Comparison of ENCODE assay signal across 8 cellular contexts in genomic region chr15:20645956-20646355, GRCh38.
DNase-seq lines count a peak whose midpoint lies in the region; ATAC-seq and TF ChIP-seq lines count a peak whose summit lies in the region.

No MANE protein-coding gene starts in this region.

- CTCF ChIA-PET in CD8-positive, alpha-beta T cell (lab: Charles Lee), result interaction anchor here (1.1 kb wide), 1 partner anchor 24 kb away, joined by 3 read pairs; no protein-coding TSS in a partner anchor
- CTCF ChIA-PET in GM10248 (lab: Yijun Ruan, JAX), result interaction anchor here (0.8 to 2.4 kb wide), 4 partner anchors 14 to 290 kb away, joined by 3 to 12 read pairs (median 5); no protein-coding TSS in a partner anchor

- H2BK15ac ChIP-seq in mesenchymal stem cell (ENCODE audit: low read depth, poor library complexity, severe bottlenecking), result no peak overlapping the region

- H3K4me3 ChIP-seq in CD8-positive, alpha-beta T cell (ENCODE audit: low read depth, low read length), result no peak overlapping the region
- H3K4me3 ChIP-seq in mesenchymal stem cell (ENCODE audit: insufficient read depth in 1 of 2, low read depth in 1 of 2, low read length in 2 of 2), result no peak overlapping the region

- H3K27me3 Mint-ChIP-seq in CD8-positive, alpha-beta T cell (ENCODE audit: low read depth), result peaks cover 18% of the 10 kb centered on the region

- no peak overlapping the region for H3K14ac ChIP-seq in mesenchymal stem cell (ENCODE audit: low read length in 2 of 2)

- H3K4ac ChIP-seq in mesenchymal stem cell (ENCODE audit: low read depth in 1 of 2, low read length in 2 of 2), result no peak overlapping the region

- POLR2A ChIA-PET in CD8-positive, alpha-beta T cell (lab: Charles Lee), result no interaction called here
- POLR2A ChIA-PET in GM10248 (lab: Yijun Ruan, JAX), result no interaction called here

- H3K36me3 ChIP-seq in CD8-positive, alpha-beta T cell (ENCODE audit: insufficient read depth, low read length), result no peaks in the 10 kb centered on the region
- H3K36me3 ChIP-seq in mesenchymal stem cell (ENCODE audit: control insufficient read depth in 1 of 2, insufficient read depth in 2 of 2, low read depth in 1 of 2, low read length in 2 of 2), result no peaks in the 10 kb centered on the region

- TF ChIP-seq CTCF in CD8-positive, alpha-beta T cell (IDR thresholded peaks at IDR 0.05), result no peak
- no peak for TF ChIP-seq CTCF in GM10248 (IDR thresholded peaks at IDR 0.05; ENCODE audit: control extremely low read depth, extremely low read depth, low read depth, missing control alignments)

- no peak overlapping the region for H2AFZ ChIP-seq in mesenchymal stem cell (ENCODE audit: low read depth, low read length)

- no peak overlapping the region for H3K18ac ChIP-seq in mesenchymal stem cell (ENCODE audit: low read depth in 1 of 2, low read length in 2 of 2)

- no peaks in the 10 kb centered on the region for H3K9me3 Mint-ChIP-seq in CD8-positive, alpha-beta T cell

- H4K8ac ChIP-seq in mesenchymal stem cell (ENCODE audit: low read length), result no peak overlapping the region

- no peaks in the 10 kb centered on the region for H3K4me1 Mint-ChIP-seq in CD8-positive, alpha-beta T cell (ENCODE audit: low read depth)

- intact Hi-C loops in CD8-positive, alpha-beta T cell (cut with DNase I, micrococcal nuclease), result no loop called here

- no peak overlapping the region for H3K27ac ChIP-seq in CD8-positive, alpha-beta T cell (ENCODE audit: low read depth, low read length)
- H3K27ac ChIP-seq in mesenchymal stem cell (ENCODE audit: low read length, poor library complexity, severe bottlenecking), result no peak overlapping the region

- H3K9ac ChIP-seq in mesenchymal stem cell (ENCODE audit: low read length), result no peak overlapping the region

- no peak overlapping the region for H3K4me3 Mint-ChIP-seq in CD8-positive, alpha-beta T cell

- no peak overlapping the region for H2BK120ac ChIP-seq in mesenchymal stem cell (ENCODE audit: low read depth, low read length)

- no peak overlapping the region for H2AK5ac ChIP-seq in mesenchymal stem cell (ENCODE audit: low read length, severe bottlenecking)

- H3K27me3 ChIP-seq in CD8-positive, alpha-beta T cell (ENCODE audit: insufficient read depth, low read length), result no peaks in the 10 kb centered on the region
- peaks cover 0 to 17% of the 10 kb centered on the region in 2 experiments for H3K27me3 ChIP-seq in mesenchymal stem cell (ENCODE audit: control insufficient read depth in 1 of 2, insufficient read depth in 1 of 2, low read length in 2 of 2)

- no peaks in the 10 kb centered on the region for H3K36me3 Mint-ChIP-seq in CD8-positive, alpha-beta T cell

- H3K9me3 ChIP-seq in CD8-positive, alpha-beta T cell (ENCODE audit: low read length), result no peaks in the 10 kb centered on the region
- H3K9me3 ChIP-seq in mesenchymal stem cell (ENCODE audit: control insufficient read depth, low read length), result no peaks in the 10 kb centered on the region

- 57% methylated on average over 5 of the region's 5 CpGs for WGBS in mesenchymal stem cell

- H2BK5ac ChIP-seq in mesenchymal stem cell (ENCODE audit: low read depth, low read length, poor library complexity, severe bottlenecking), result no peak overlapping the region

- H3K23ac ChIP-seq in mesenchymal stem cell (ENCODE audit: low read length in 2 of 2), result no peak overlapping the region

- peak overlapping the region; percentile 14 for H3K4me2 ChIP-seq in mesenchymal stem cell (ENCODE audit: low read length, poor library complexity, severe bottlenecking)

- H4K91ac ChIP-seq in mesenchymal stem cell (ENCODE audit: low read length), result no peak overlapping the region

- DNase-seq in CD8-positive, alpha-beta T cell, result peak in 2 of 7 experiments; percentile 17 to 41
- DNase-seq in SW480 (ENCODE audit: low spot score), result peak; percentile 34
- no peak for DNase-seq in mesenchymal stem cell
- DNase-seq in hippocampal formation (lab: John Stamatoyannopoulos, UW), result no peak
- DNase-seq in GM10248 (ENCODE audit: extremely low spot score), result no peak
- DNase-seq in SKM-1 treated with dmso at 0.1 percent for 144 hours (lab: John Stamatoyannopoulos, UW; ENCODE audit: unreplicated experiment), result no peak
- no peak for DNase-seq in GM19238 (ENCODE audit: insufficient read length, low spot score)

- no peaks in the 10 kb centered on the region for H3K4me1 ChIP-seq in CD8-positive, alpha-beta T cell (ENCODE audit: insufficient read depth, low read length)
- no peaks in the 10 kb centered on the region for H3K4me1 ChIP-seq in mesenchymal stem cell (ENCODE audit: control insufficient read depth, insufficient read depth, low read depth, low read length)

- no peak overlapping the region for H2BK12ac ChIP-seq in mesenchymal stem cell (ENCODE audit: low read length in 2 of 2)

- no peak overlapping the region for H3K27ac Mint-ChIP-seq in CD8-positive, alpha-beta T cell

- no peaks in the 10 kb centered on the region for H3K79me1 ChIP-seq in mesenchymal stem cell (replicated peaks; ENCODE audit: low read length, poor library complexity, severe bottlenecking)

- ATAC-seq in CD8-positive, alpha-beta T cell, result peak; percentile 38
- peak; percentile 66 for ATAC-seq in GM21717 (IDR thresholded peaks at IDR 0.05; ENCODE audit: unreplicated experiment)
